20 cellular contexts compared by ENCODE assay signal in genomic region chr20:40695214-40695613, GRCh38. TPM values are rescaled to one million over a fixed set of nuclear protein-coding genes. Genes with fewer than 3 reads are reported as not detected.
DNase-seq lines count a peak whose midpoint lies in the region; ATAC-seq, FAIRE-seq and TF ChIP-seq lines count a peak whose summit lies in the region.
"Had no signal": no experiment of that assay in that cellular context is flagged by ENCODE, and none has a peak within 500 bp of the region (broad histone marks: within the 10 kb centered on the region; RNA-seq: fewer than 3 reads in every experiment).

No MANE protein-coding gene starts in this region.

- in situ Hi-C loops in K562 (cut with MboI): loop anchor here (25.0 kb wide), 1 partner anchor 1433 kb away; no protein-coding TSS in a partner anchor

- H3K27me3 ChIP-seq in K562 (ENCODE audit: control insufficient read depth in 2 of 2, insufficient read depth in 2 of 2, low read length in 2 of 2): peaks cover 9 to 27% of the 10 kb centered on the region in 2 experiments; a peak in 3 of 5 replicates
- no peaks in the 10 kb centered on the region for H3K27me3 ChIP-seq in parathyroid adenoma (ENCODE audit: control insufficient read depth, insufficient read depth, low read length)

- ATAC-seq in Right ventricle myocardium inferior (no peak), K562 (no peak), GM18868 (IDR thresholded peaks at IDR 0.05; ENCODE audit: unreplicated experiment) (no peak)
- ATAC-seq: A549; CD8-positive, alpha-beta T cell had no signal

- TF ChIP-seq EP300 in K562 (IDR thresholded peaks at IDR 0.05; ENCODE audit: low read length): no peak

- H4K20me1 ChIP-seq in K562 (replicated peaks; ENCODE audit: control insufficient read depth, insufficient read depth, low read length): no peaks in the 10 kb centered on the region

- H2AFZ ChIP-seq in K562 (ENCODE audit: low read depth, low read length) (no peak overlapping the region), parathyroid adenoma (no peak overlapping the region)

- no peaks in the 10 kb centered on the region for H3K9me3 ChIP-seq in K562 (replicated peaks; ENCODE audit: control insufficient read depth, insufficient read depth, low read depth, low read length)
- H3K9me3 ChIP-seq in parathyroid adenoma (ENCODE audit: control insufficient read depth, low read length): no peaks in the 10 kb centered on the region
- H3K9me3 ChIP-seq: A549, Caco-2 had no signal

- BruUV-seq in K562 (replicated peaks; lab: Mats Ljungman, UMichigan): no TSS peak

- no peak overlapping the region for H3K4me3 ChIP-seq in K562
- no peak overlapping the region for H3K4me3 ChIP-seq in parathyroid adenoma (ENCODE audit: low read depth, low read length)
- H3K4me3 ChIP-seq: A549; BLaER1 treated with 17β-estradiol and CSF1 and Interleukin-3, amounts not matched to agents 10 nM and 100 nM had no signal

- TF ChIP-seq POLR2A in K562 (conservative IDR thresholded peaks at IDR 0.05): no peak

- DNase-seq in cardiac septum (ENCODE audit: low spot score): peak; percentile 26
- DNase-seq in Right ventricle myocardium inferior (ENCODE audit: missing footprints): no peak
- no peak for DNase-seq in K562 (ENCODE audit: extremely low read depth in 1 of 4, low spot score in 3 of 4)
- DNase-seq in GM19240 (ENCODE audit: insufficient read length, low spot score): no peak
- DNase-seq: AML-193; Caco-2; Calu3; CD4-positive, alpha-beta T cell; CD8-positive, alpha-beta T cell; DMS79 treated with DMSO at 0.1 percent for 48 hours; GF-D8 had no signal

- POLR2A ChIA-PET in K562 (lab: Yijun Ruan, JAX): no interaction called here

- CTCF ChIA-PET in K562 (lab: Yijun Ruan, JAX; ENCODE audit: low intra/inter-chr PET ratio): no interaction called here

- intact Hi-C loops in cardiac septum (cut with DNase I) (no loop called here), Right ventricle myocardium inferior (cut with DNase I) (loop anchor here (10.0 kb wide), 1 partner anchor 1580 kb away; no protein-coding TSS in a partner anchor), K562 (cut with micrococcal nuclease) (loop anchor here (10.0 kb wide), 1 partner anchor 810 kb away; no protein-coding TSS in a partner anchor)

- no peak for TF ChIP-seq RAD21 in K562 (CRISPR knock-in tag; conservative IDR thresholded peaks at IDR 0.05 in 1 of 2, IDR thresholded peaks at IDR 0.05 in 1 of 2)

- FAIRE-seq in K562 (lab: Jason Lieb, UNC): no peak
- FAIRE-seq: A549, D721Med, G401.6, GM12891 had no signal

- no peaks in the 10 kb centered on the region for H3K9me1 ChIP-seq in K562 (ENCODE audit: control insufficient read depth, insufficient read depth, low read length)

- H3K9ac ChIP-seq in K562 (ENCODE audit: insufficient read depth in 1 of 2, low read depth in 2 of 2, low read length in 2 of 2): no peak overlapping the region
- H3K9ac ChIP-seq in parathyroid adenoma: no peak overlapping the region
- H3K9ac ChIP-seq: BLaER1 treated with 17β-estradiol and CSF1 and Interleukin-3, amounts not matched to agents 10 nM and 100 nM had no signal

- TF ChIP-seq CTCF in K562 (IDR thresholded peaks at IDR 0.05 in 2 of 3, conservative IDR thresholded peaks at IDR 0.05 in 1 of 3; ENCODE audit: insufficient read depth in 2 of 3, low read depth in 1 of 3, low read length in 3 of 3) (no peak), parathyroid adenoma (IDR thresholded peaks at IDR 0.05) (no peak)

- H3K4me1 ChIP-seq in K562 (replicated peaks in 1 of 2; ENCODE audit: control insufficient read depth in 2 of 2, insufficient read depth in 2 of 2, low read length in 2 of 2) (peaks cover 0 to 4% of the 10 kb centered on the region in 2 experiments; a peak in 1 of 5 replicates), parathyroid adenoma (peaks cover 73% of the 10 kb centered on the region)
- H3K4me1 ChIP-seq: A549, Caco-2 had no signal

- H3K27ac ChIP-seq in K562 (ENCODE audit: extremely low read depth, low read depth, low read length) (no peak overlapping the region), parathyroid adenoma (peak overlapping the region; percentile 98)
- H3K27ac ChIP-seq: 22Rv1; A549; BLaER1 treated with 17β-estradiol and CSF1 and Interleukin-3, amounts not matched to agents 10 nM and 100 nM; C4-2B had no signal

- H3K79me2 ChIP-seq in K562 (ENCODE audit: control insufficient read depth, insufficient read depth, low read length): no peaks in the 10 kb centered on the region
- peaks cover 1% of the 10 kb centered on the region for H3K79me2 ChIP-seq in parathyroid adenoma

- no peak overlapping the region for H3K4me2 ChIP-seq in K562 (ENCODE audit: insufficient read depth, low read length)
- no peak overlapping the region for H3K4me2 ChIP-seq in parathyroid adenoma (ENCODE audit: low read length)
- H3K4me2 ChIP-seq: A549 had no signal

- no peaks in the 10 kb centered on the region for H3K36me3 ChIP-seq in K562 (ENCODE audit: control insufficient read depth, insufficient read depth, low read length)
- no peaks in the 10 kb centered on the region for H3K36me3 ChIP-seq in parathyroid adenoma (ENCODE audit: control insufficient read depth, insufficient read depth, low read length)
- H3K36me3 ChIP-seq: BLaER1 treated with 17β-estradiol and CSF1 and Interleukin-3, amounts not matched to agents 10 nM and 100 nM had no signal

TF ChIP-seq in K562, 482 proteins besides CTCF, POLR2A, EP300 and RAD21:
- TF ChIP-seq RBM25 (IDR thresholded peaks at IDR 0.05; ENCODE audit: low read depth, low read length, severe bottlenecking) (peak; percentile 52), MYBL2 (IDR thresholded peaks at IDR 0.05; ENCODE audit: low read depth) (no peak), MYBL2 (CRISPR knock-in tag; IDR thresholded peaks at IDR 0.05; ENCODE audit: borderline replicate concordance) (no peak), NR1H2 (CRISPR knock-in tag; IDR thresholded peaks at IDR 0.05) (no peak)

RNA-seq across cellular contexts. Expression of gene MAFB, which starts 6.2 kb away (rescaled TPM):
- 6.8 TPM for total RNA-seq in cardiac septum
- 17.7 TPM for total RNA-seq in Right ventricle myocardium inferior
- total RNA-seq in K562 (2011; cell fraction: chromatin; rRNA removed; ENCODE audit: low replicate concordance): not detected in 2 replicates
- total RNA-seq in K562 (2011; cell fraction: nucleolus; rRNA removed): not detected in 2 replicates
- total RNA-seq in K562 (2011; cell fraction: nucleoplasm; rRNA removed): not detected in 2 replicates
- total RNA-seq in K562 (2014; rRNA removed): not detected in 2 replicates
- total RNA-seq in K562 (2014; rRNA removed; fragmentation: Illumina TruSeq; extraction: Trizol): not detected in 2 replicates
- total RNA-seq in K562 (2015; rRNA removed; fragmentation: Illumina TruSeq; extraction: Trizol): not detected in 2 replicates
- total RNA-seq in K562 (2021): 0.04 and 0.09 TPM in 2 replicates
- not detected in 2 replicates for polyA plus RNA-seq in K562 (2011; rRNA removed)
- not detected in 2 replicates for polyA plus RNA-seq in K562 (2011; cell fraction: cytosol; rRNA removed)
- not detected in 2 replicates for polyA plus RNA-seq in K562 (2011; cell fraction: nucleus; rRNA removed)
- polyA plus RNA-seq in K562 (2012): 0.03 TPM in 1 of 2 replicates, not detected in the other
- not detected in 2 replicates for polyA plus RNA-seq in K562 (2014; fragmentation: Illumina TruSeq; extraction: Trizol)
- not detected for polyA plus RNA-seq in K562 (2014; fragmentation: Nextera tagmentation; extraction: Ambion mirVana)
- not detected in 2 replicates for polyA plus RNA-seq in K562 (2014; rRNA removed)
- polyA minus RNA-seq in K562 (2011; rRNA and poly(A)+ RNA removed): not detected in 2 replicates
- polyA minus RNA-seq in K562 (2011; cell fraction: cytosol; rRNA and poly(A)+ RNA removed): not detected in 2 replicates
- not detected in 2 replicates for polyA minus RNA-seq in K562 (2011; cell fraction: nucleus; rRNA and poly(A)+ RNA removed)
